Comparison of ENCODE assay signal across 1 cellular context in the genomic region with DNA sequence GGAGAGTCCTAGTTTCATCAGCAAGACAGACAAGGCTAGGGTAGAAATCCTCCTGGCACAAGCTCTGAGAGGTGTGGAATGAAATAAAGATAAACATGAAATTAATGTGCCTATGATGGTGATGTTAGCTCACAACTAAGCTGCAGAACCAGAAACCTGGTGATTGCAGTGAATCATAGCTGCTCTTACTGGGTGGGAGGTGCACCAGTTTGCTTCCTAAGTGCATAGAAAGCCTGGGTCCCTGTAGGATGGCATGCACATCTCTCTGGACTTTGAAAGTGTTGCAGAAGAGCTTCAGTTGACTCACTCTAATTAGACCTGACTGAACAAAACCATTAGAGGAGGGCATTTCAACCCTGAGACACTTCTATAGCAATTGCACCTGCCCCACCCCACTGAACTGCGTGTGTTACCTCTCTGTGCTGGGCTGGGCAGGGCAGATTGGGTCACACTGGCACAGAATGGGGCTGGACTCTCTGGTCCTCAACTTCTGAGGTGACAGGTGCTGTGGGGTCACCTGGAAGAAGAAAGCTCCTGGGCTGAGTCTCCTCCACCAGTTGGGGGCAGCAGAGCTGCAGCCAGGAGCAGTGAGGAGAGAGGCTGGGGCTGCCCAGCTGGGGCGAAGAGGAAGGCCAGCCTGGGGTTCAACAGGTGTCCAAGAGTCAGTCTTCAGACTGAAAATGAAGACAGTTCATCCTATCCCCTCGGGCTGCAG.
TF ChIP-seq lines count a peak whose summit lies in the region.

No MANE protein-coding gene starts in this region.

TF ChIP-seq in SK-N-SH, 30 proteins besides CTCF, POLR2A, EP300 and RAD21 (continued from another document):
- TF ChIP-seq, protein P1, sequence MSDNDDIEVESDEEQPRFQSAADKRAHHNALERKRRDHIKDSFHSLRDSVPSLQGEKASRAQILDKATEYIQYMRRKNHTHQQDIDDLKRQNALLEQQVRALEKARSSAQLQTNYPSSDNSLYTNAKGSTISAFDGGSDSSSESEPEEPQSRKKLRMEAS (IDR thresholded peaks at IDR 0.05; ENCODE audit: low read depth) = no peak
- no peak for TF ChIP-seq NRF1 (IDR thresholded peaks at IDR 0.05; ENCODE audit: low read depth, low read length)
- TF ChIP-seq MEF2A (IDR thresholded peaks at IDR 0.05; ENCODE audit: borderline replicate concordance, low read depth) = no peak
